Comparison of ENCODE assay signal across 19 cellular contexts in the genomic region with DNA sequence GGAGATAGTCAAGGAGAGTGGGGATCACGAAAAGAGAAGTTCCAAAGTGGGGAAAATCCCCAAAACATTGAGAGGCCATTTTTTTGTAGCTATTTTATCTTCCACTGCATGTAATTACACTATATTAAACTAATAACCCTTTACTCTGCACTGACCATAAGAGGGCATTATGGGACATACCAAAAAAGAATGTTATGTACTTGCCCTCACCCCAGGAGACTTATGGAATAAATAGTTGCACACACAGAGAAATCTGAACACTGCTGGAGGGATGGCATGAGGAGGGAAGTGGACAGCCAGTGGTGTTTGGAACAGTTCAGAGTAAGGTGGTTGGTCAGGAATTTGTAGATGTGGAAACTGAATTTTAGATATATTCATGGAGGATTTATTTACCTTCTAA.
"Had no signal": no experiment of that assay in that cellular context is flagged by ENCODE, and none has a peak within 500 bp of the region (broad histone marks: within the 10 kb centered on the region; RNA-seq: fewer than 3 reads in every experiment).

No MANE protein-coding gene starts in this region.

- H3K4me3 ChIP-seq: adrenal gland, breast epithelium, coronary artery, gastrocnemius medialis, left ventricle myocardium inferior, thyroid gland, upper lobe of right lung had no signal

- H3K27me3 ChIP-seq: adrenal gland, breast epithelium, gastrocnemius medialis, thyroid gland, upper lobe of right lung had no signal

- ATAC-seq: activated naive CD4-positive, alpha-beta T cell treated with anti-CD3 and anti-CD28 coated beads, Interleukin-2, amount 50 U/mL, for 72 hours; gastrocnemius medialis; natural killer cell; stimulated activated naive CD8-positive, alpha-beta T cell treated with anti-CD3 and anti-CD28 coated beads, Interleukin-15, Interleukin-2, amounts not matched to agents 100 U/mL and 50 U/mL, for 24 hours; upper lobe of right lung had no signal

- H3K27ac ChIP-seq: adrenal gland, breast epithelium, coronary artery, gastrocnemius medialis, left ventricle myocardium inferior, thyroid gland, upper lobe of right lung, WERI-Rb-1 had no signal

- H3K4me1 ChIP-seq: adrenal gland, breast epithelium, gastrocnemius medialis, left ventricle myocardium inferior, thyroid gland, upper lobe of right lung had no signal

- H3K36me3 ChIP-seq: adrenal gland, breast epithelium, gastrocnemius medialis, left ventricle myocardium inferior, thyroid gland, upper lobe of right lung, WERI-Rb-1 had no signal

- H3K9me3 ChIP-seq: adrenal gland, breast epithelium, gastrocnemius medialis, left ventricle myocardium inferior, thyroid gland, upper lobe of right lung had no signal

- DNase-seq: activated CD4-positive, alpha-beta T cell treated with anti-CD3 and anti-CD28 coated beads, Interleukin-2, amount 10 ng/mL, durations not matched to agents 7 days and 5 days; activated CD4-positive, CD25-positive, alpha-beta regulatory T cell treated with anti-CD3 and anti-CD28 coated beads, Interleukin-2, amount 50 U/mL, for 72 hours; activated gamma-delta T cell treated with Interleukin-2 at 50 U/mL for 16 hours; activated T-cell treated with anti-CD3 and anti-CD28 coated beads, Interleukin-2, amount 50 U/mL, for 1 hour; adrenal gland; gastrocnemius medialis; hippocampal formation; left ventricle myocardium inferior; natural killer cell; retina; stimulated activated CD4-positive, alpha-beta T cell treated with anti-CD3 and anti-CD28 coated beads, Interleukin-4, amount 100 ng/mL, for 4 hours; stimulated activated naive CD8-positive, alpha-beta T cell treated with anti-CD3 and anti-CD28 coated beads, Interleukin-15, Interleukin-2, amounts not matched to agents 100 U/mL and 50 U/mL, for 24 hours; T-helper 1 cell; thyroid gland; upper lobe of right lung; WERI-Rb-1 had no signal
